Comparison of ENCODE assay signal across 14 cellular contexts in genomic region chr1:74375376-74375775, GRCh38.
DNase-seq lines count a peak whose midpoint lies in the region; ATAC-seq and TF ChIP-seq lines count a peak whose summit lies in the region.
"Had no signal": no experiment of that assay in that cellular context is flagged by ENCODE, and none has a peak within 500 bp of the region (broad histone marks: within the 10 kb centered on the region; RNA-seq: fewer than 3 reads in every experiment).

No MANE protein-coding gene starts in this region.

- no peaks in the 10 kb centered on the region for H4K20me1 ChIP-seq in hepatocyte (ENCODE audit: insufficient read depth, poor library complexity, severe bottlenecking)
- H4K20me1 ChIP-seq: BLaER1 treated with 17β-estradiol and CSF1 and Interleukin-3, amounts not matched to agents 10 nM and 100 nM had no signal

- no peak overlapping the region for H3K4me2 ChIP-seq in hepatocyte
- H3K4me2 ChIP-seq: BLaER1 treated with 17β-estradiol and CSF1 and Interleukin-3, amounts not matched to agents 10 nM and 100 nM had no signal

- no peaks in the 10 kb centered on the region for H3K36me3 ChIP-seq in BE2C
- no peaks in the 10 kb centered on the region for H3K36me3 ChIP-seq in hepatocyte (replicated peaks; ENCODE audit: insufficient read depth, low read depth)
- H3K36me3 ChIP-seq in heart left ventricle = peaks cover 0 to 35% (median 4%) of the 10 kb centered on the region in 9 donors
- peaks cover 0 to 6% (median 1%) of the 10 kb centered on the region in 4 donors for H3K36me3 ChIP-seq in esophagus muscularis mucosa
- H3K36me3 ChIP-seq: BLaER1 treated with 17β-estradiol and CSF1 and Interleukin-3, amounts not matched to agents 10 nM and 100 nM; HAP-1 had no signal

- H3K79me2 ChIP-seq in hepatocyte = no peaks in the 10 kb centered on the region

- no peak overlapping the region for H3K4me3 ChIP-seq in BE2C (ENCODE audit: low read depth, low read length)
- no peak overlapping the region for H3K4me3 ChIP-seq in fibroblast of mammary gland (ENCODE audit: control insufficient read depth, low read depth, low read length)
- no peak overlapping the region for H3K4me3 ChIP-seq in hepatocyte
- H3K4me3 ChIP-seq in heart left ventricle = no peak overlapping the region
- no peak overlapping the region for H3K4me3 ChIP-seq in esophagus muscularis mucosa
- H3K4me3 ChIP-seq: BLaER1 treated with 17β-estradiol and CSF1 and Interleukin-3, amounts not matched to agents 10 nM and 100 nM; GM23248; HAP-1 had no signal

- TF ChIP-seq CTCF in BE2C (IDR thresholded peaks at IDR 0.05; ENCODE audit: low read depth, low read length) = no peak
- no peak for TF ChIP-seq CTCF in fibroblast of mammary gland (conservative IDR thresholded peaks at IDR 0.05; ENCODE audit: control insufficient read depth, insufficient read depth, low read depth, low read length)
- TF ChIP-seq CTCF in hepatocyte (IDR thresholded peaks at IDR 0.05; ENCODE audit: poor library complexity) = no peak
- TF ChIP-seq CTCF in heart left ventricle (IDR thresholded peaks at IDR 0.05) = no peak
- no peak for TF ChIP-seq CTCF in esophagus muscularis mucosa (IDR thresholded peaks at IDR 0.05)

- no peak for ATAC-seq in heart left ventricle
- ATAC-seq: CD8-positive, alpha-beta T cell had no signal

- intact Hi-C loops in heart left ventricle (cut with DNase I) (no loop called here), esophagus muscularis mucosa (cut with DNase I) (no loop called here)

- H2AFZ ChIP-seq in hepatocyte = no peak overlapping the region
- H2AFZ ChIP-seq: GM23248 had no signal

- no peaks in the 10 kb centered on the region for H3K27me3 ChIP-seq in BE2C
- H3K27me3 ChIP-seq in hepatocyte = no peaks in the 10 kb centered on the region
- H3K27me3 ChIP-seq in heart left ventricle = no peaks in the 10 kb centered on the region
- H3K27me3 ChIP-seq in esophagus muscularis mucosa = no peaks in the 10 kb centered on the region
- H3K27me3 ChIP-seq: BLaER1 treated with 17β-estradiol and CSF1 and Interleukin-3, amounts not matched to agents 10 nM and 100 nM had no signal

- TF ChIP-seq EP300 in esophagus muscularis mucosa (IDR thresholded peaks at IDR 0.05) = no peak

- no peaks in the 10 kb centered on the region for H3K9me2 ChIP-seq in hepatocyte (replicated peaks; ENCODE audit: insufficient read depth)

- TF ChIP-seq POLR2A in heart left ventricle (IDR thresholded peaks at IDR 0.05) (no peak), esophagus muscularis mucosa (IDR thresholded peaks at IDR 0.05; ENCODE audit: low read depth) (no peak)

- no peaks in the 10 kb centered on the region; the same call in none of the 2 replicates for H3K4me1 ChIP-seq in BE2C
- no peaks in the 10 kb centered on the region for H3K4me1 ChIP-seq in hepatocyte (ENCODE audit: insufficient read depth)
- H3K4me1 ChIP-seq in heart left ventricle = peaks cover 0 to 16% (median 2%) of the 10 kb centered on the region in 12 donors
- H3K4me1 ChIP-seq in esophagus muscularis mucosa = peaks cover 0 to 3% (median 0%) of the 10 kb centered on the region in 4 donors
- H3K4me1 ChIP-seq: HAP-1 had no signal

- peak overlapping the region; percentile 41 for H3K27ac ChIP-seq in hepatocyte
- H3K27ac ChIP-seq in heart left ventricle = no peak overlapping the region
- no peak overlapping the region for H3K27ac ChIP-seq in esophagus muscularis mucosa (replicated peaks in 1 of 4)
- H3K27ac ChIP-seq: BLaER1 treated with 17β-estradiol and CSF1 and Interleukin-3, amounts not matched to agents 10 nM and 100 nM; GM23248; HL-60 had no signal

- DNase-seq in BE2C (peak; percentile 16), SK-N-DZ (ENCODE audit: low spot score) (peak; percentile 16), fibroblast of mammary gland (ENCODE audit: low read depth) (peak; percentile 7), hepatocyte (ENCODE audit: low spot score) (no peak), heart left ventricle (no peak), NCI-H2081 (lab: John Stamatoyannopoulos, UW) (no peak), esophagus muscularis mucosa (ENCODE audit: extremely low spot score) (no peak)
- DNase-seq: 8988T; CD8-positive, alpha-beta T cell; COR-L47; GM23248 had no signal

- H3K9me3 ChIP-seq in BE2C (no peaks in the 10 kb centered on the region), hepatocyte (ENCODE audit: low read depth) (no peaks in the 10 kb centered on the region), heart left ventricle (no peaks in the 10 kb centered on the region), esophagus muscularis mucosa (no peaks in the 10 kb centered on the region)
- H3K9me3 ChIP-seq: BLaER1 treated with 17β-estradiol and CSF1 and Interleukin-3, amounts not matched to agents 10 nM and 100 nM; HAP-1 had no signal

Comparison
In these comparisons a context has a peak if more than half of its experiments do, and no peak if none do; other contexts are left out.
1. DNase-seq: peak in BE2C (single experiment), SK-N-DZ (single experiment) and fibroblast of mammary gland (single experiment); none in hepatocyte (single experiment), heart left ventricle (0 of 5), NCI-H2081 (0 of 2) and esophagus muscularis mucosa (single experiment).